ENCODE assay signal across 19 cellular contexts in the genomic region with DNA sequence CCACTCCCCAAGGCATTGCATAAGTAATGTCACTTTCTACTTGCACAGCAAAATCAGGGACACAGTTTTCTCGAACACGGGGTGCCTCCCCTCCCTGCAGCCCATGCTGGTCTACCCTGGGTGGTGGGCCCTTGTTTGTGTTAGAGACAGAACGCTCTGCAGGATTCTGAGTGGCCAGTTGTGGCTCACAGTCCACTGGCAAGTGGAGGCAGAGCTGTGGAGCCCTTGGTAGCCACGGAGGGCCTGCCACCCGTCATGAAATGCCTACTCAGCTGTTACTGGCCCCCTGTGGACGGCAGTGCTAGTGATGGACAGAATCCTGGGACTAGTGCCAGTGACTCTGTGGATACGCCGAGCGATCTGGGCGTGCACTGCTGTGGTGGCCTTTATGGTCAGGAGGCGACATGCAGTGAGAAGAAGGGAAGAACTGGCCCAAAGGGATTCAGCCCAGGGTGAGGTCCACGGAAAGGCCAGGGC. TPM values are rescaled to one million over a fixed set of nuclear protein-coding genes. Genes with fewer than 3 reads are reported as not detected.
"Had no signal": no experiment of that assay in that cellular context is flagged by ENCODE, and none has a peak within 500 bp of the region (broad histone marks: within the 10 kb centered on the region; RNA-seq: fewer than 3 reads in every experiment).

No MANE protein-coding gene starts in this region.

- H3K9me3 ChIP-seq: adrenal gland, gastrocnemius medialis, suprapubic skin had no signal

- H3K9me3 Mint-ChIP-seq: activated naive CD4-positive, alpha-beta T cell treated with anti-CD3 and anti-CD28 coated beads, Interleukin-2, amount 10 ng/mL, durations not matched to agents 7 days and 5 days; T-cell had no signal

- DNase-seq: activated CD4-positive, alpha-beta T cell treated with anti-CD3 and anti-CD28 coated beads for 36 hours; activated CD8-positive, alpha-beta T cell treated with anti-CD3 and anti-CD28 coated beads, Interleukin-2, amount 10 ng/mL, durations not matched to agents 7 days and 5 days; activated naive CD4-positive, alpha-beta T cell treated with anti-CD3 and anti-CD28 coated beads, Interleukin-2, amount 10 ng/mL, durations not matched to agents 7 days and 5 days; brain microvascular endothelial cell; gastrocnemius medialis; hippocampal formation; naive thymus-derived CD4-positive, alpha-beta T cell; posterior cingulate gyrus; stimulated activated CD4-positive, alpha-beta T cell treated with anti-CD3 and anti-CD28 coated beads, Interleukin-2, amount 100 ng/mL, for 24 hours; stimulated activated naive CD4-positive, alpha-beta T cell treated with Interleukin-2 at 50 U/mL for 16 hours; T-cell; T1000 had no signal

- H3K4me3 Mint-ChIP-seq: activated CD4-positive, alpha-beta T cell treated with anti-CD3 and anti-CD28 coated beads for 36 hours; activated CD8-positive, alpha-beta T cell treated with anti-CD3 and anti-CD28 coated beads, Interleukin-2, amount 10 ng/mL, durations not matched to agents 7 days and 5 days; activated naive CD4-positive, alpha-beta T cell treated with anti-CD3 and anti-CD28 coated beads, Interleukin-2, amount 10 ng/mL, durations not matched to agents 7 days and 5 days; naive thymus-derived CD4-positive, alpha-beta T cell; T-cell had no signal

- H3K27me3 ChIP-seq: adrenal gland, brain microvascular endothelial cell, gastrocnemius medialis, suprapubic skin had no signal

- H3K36me3 Mint-ChIP-seq: activated naive CD4-positive, alpha-beta T cell treated with anti-CD3 and anti-CD28 coated beads, Interleukin-2, amount 10 ng/mL, durations not matched to agents 7 days and 5 days; naive thymus-derived CD4-positive, alpha-beta T cell; T-cell had no signal

- ATAC-seq: activated CD4-positive, alpha-beta T cell treated with anti-CD3 and anti-CD28 coated beads for 36 hours; activated CD8-positive, alpha-beta T cell treated with anti-CD3 and anti-CD28 coated beads, Interleukin-2, amount 10 ng/mL, durations not matched to agents 7 days and 5 days; gastrocnemius medialis; naive thymus-derived CD4-positive, alpha-beta T cell; T-cell had no signal

- H3K4me3 ChIP-seq: adrenal gland, gastrocnemius medialis, lung, suprapubic skin had no signal

- H3K27ac ChIP-seq: brain microvascular endothelial cell, suprapubic skin, VCaP had no signal

- H3K27ac Mint-ChIP-seq: activated CD4-positive, alpha-beta T cell treated with anti-CD3 and anti-CD28 coated beads for 36 hours; activated CD8-positive, alpha-beta T cell treated with anti-CD3 and anti-CD28 coated beads, Interleukin-2, amount 10 ng/mL, durations not matched to agents 7 days and 5 days; activated naive CD4-positive, alpha-beta T cell treated with anti-CD3 and anti-CD28 coated beads, Interleukin-2, amount 10 ng/mL, durations not matched to agents 7 days and 5 days; T-cell had no signal

- H3K4me1 Mint-ChIP-seq: activated CD4-positive, alpha-beta T cell treated with anti-CD3 and anti-CD28 coated beads for 36 hours; activated naive CD4-positive, alpha-beta T cell treated with anti-CD3 and anti-CD28 coated beads, Interleukin-2, amount 10 ng/mL, durations not matched to agents 7 days and 5 days; T-cell had no signal

- H3K36me3 ChIP-seq: adrenal gland, gastrocnemius medialis, suprapubic skin had no signal

RNA-seq across cellular contexts. Expression of a gene that starts 54.0 kb away (rescaled TPM):
- total RNA-seq: activated CD4-positive, alpha-beta T cell treated with anti-CD3 and anti-CD28 coated beads for 36 hours; activated CD8-positive, alpha-beta T cell treated with anti-CD3 and anti-CD28 coated beads, Interleukin-2, amount 10 ng/mL, durations not matched to agents 7 days and 5 days; cerebellum; gastrocnemius medialis; kidney epithelial cell; suprapubic skin; T-cell had no signal
- polyA plus RNA-seq: naive thymus-derived CD4-positive, alpha-beta T cell; right cardiac atrium had no signal
